Comparison of ENCODE assay signal across 15 cellular contexts in the genomic region with DNA sequence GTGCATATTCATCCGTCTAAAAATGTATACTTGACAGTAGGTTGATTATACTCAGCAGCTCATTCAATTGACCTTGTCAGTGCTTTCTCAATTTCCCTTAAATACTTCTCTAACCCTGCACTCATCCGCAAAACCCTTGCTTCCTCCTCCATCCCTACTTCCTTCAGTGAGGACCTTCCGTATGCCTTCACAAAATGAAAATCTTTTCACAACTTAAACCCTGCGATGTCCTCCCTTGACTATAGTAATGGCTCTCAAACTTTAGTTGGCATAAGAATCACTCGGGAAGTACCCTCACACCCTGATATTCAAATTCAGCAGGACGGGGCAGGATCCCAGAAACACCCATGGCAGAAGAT. TPM values are rescaled to one million over a fixed set of nuclear protein-coding genes. Genes with fewer than 3 reads are reported as not detected.
A peak's percentile ranks its signal among the peaks of the same experiment; 100 is the strongest.
DNase-seq lines count a peak whose midpoint lies in the region; ATAC-seq lines count a peak whose summit lies in the region.
"Had no signal": no experiment of that assay in that cellular context is flagged by ENCODE, and none has a peak within 500 bp of the region (broad histone marks: within the 10 kb centered on the region; RNA-seq: fewer than 3 reads in every experiment).

No MANE protein-coding gene starts in this region.

- H3K9me3 Mint-ChIP-seq in activated CD4-positive, alpha-beta T cell treated with anti-CD3 and anti-CD28 coated beads, Interleukin-2, amount 10 ng/mL, durations not matched to agents 24 days and 14 days, result no peaks in the 10 kb centered on the region
- no peaks in the 10 kb centered on the region for H3K9me3 Mint-ChIP-seq in IgD-negative memory B cell
- H3K9me3 Mint-ChIP-seq in activated naive CD8-positive, alpha-beta T cell (ENCODE audit: low read depth), result no peaks in the 10 kb centered on the region
- no peaks in the 10 kb centered on the region for H3K9me3 Mint-ChIP-seq in stimulated activated effector memory CD8-positive, alpha-beta T cell treated with anti-CD3 and anti-CD28 coated beads, Interleukin-12 subunit alpha, Interleukin-12 subunit beta, amount 100 ng/mL, for 72 hours

- H3K4me3 Mint-ChIP-seq in activated CD4-positive, alpha-beta T cell treated with anti-CD3 and anti-CD28 coated beads, Interleukin-2, amount 10 ng/mL, durations not matched to agents 24 days and 14 days, result peak overlapping the region; percentile 81
- peak overlapping the region; percentile 11 to 89 (median 77) for H3K4me3 Mint-ChIP-seq in IgD-negative memory B cell
- peak overlapping the region; percentile 79 for H3K4me3 Mint-ChIP-seq in activated naive CD8-positive, alpha-beta T cell
- H3K4me3 Mint-ChIP-seq in stimulated activated effector memory CD8-positive, alpha-beta T cell treated with anti-CD3 and anti-CD28 coated beads, Interleukin-12 subunit alpha, Interleukin-12 subunit beta, amount 100 ng/mL, for 72 hours, result peak overlapping the region; percentile 76

- H3K27ac Mint-ChIP-seq in activated CD4-positive, alpha-beta T cell treated with anti-CD3 and anti-CD28 coated beads, Interleukin-2, amount 10 ng/mL, durations not matched to agents 24 days and 14 days, result peak overlapping the region; percentile 90
- H3K27ac Mint-ChIP-seq in IgD-negative memory B cell, result peak overlapping the region; percentile 2 to 85 (median 50)
- peak overlapping the region; percentile 88 for H3K27ac Mint-ChIP-seq in activated naive CD8-positive, alpha-beta T cell
- H3K27ac Mint-ChIP-seq in stimulated activated effector memory CD8-positive, alpha-beta T cell treated with anti-CD3 and anti-CD28 coated beads, Interleukin-12 subunit alpha, Interleukin-12 subunit beta, amount 100 ng/mL, for 72 hours, result peak overlapping the region; percentile 89

- peaks cover 2% of the 10 kb centered on the region for H3K36me3 Mint-ChIP-seq in activated CD4-positive, alpha-beta T cell treated with anti-CD3 and anti-CD28 coated beads, Interleukin-2, amount 10 ng/mL, durations not matched to agents 24 days and 14 days (ENCODE audit: low read depth)
- no peaks in the 10 kb centered on the region for H3K36me3 Mint-ChIP-seq in IgD-negative memory B cell
- H3K36me3 Mint-ChIP-seq in activated naive CD8-positive, alpha-beta T cell, result peaks cover 2% of the 10 kb centered on the region
- no peaks in the 10 kb centered on the region for H3K36me3 Mint-ChIP-seq in stimulated activated effector memory CD8-positive, alpha-beta T cell treated with anti-CD3 and anti-CD28 coated beads, Interleukin-12 subunit alpha, Interleukin-12 subunit beta, amount 100 ng/mL, for 72 hours

- intact Hi-C loops in activated CD4-positive, alpha-beta T cell treated with anti-CD3 and anti-CD28 coated beads, Interleukin-2, amount 10 ng/mL, durations not matched to agents 24 days and 14 days (cut with micrococcal nuclease), result loop anchor here (10.0 kb wide), 1 partner anchor 1858 kb away; no protein-coding TSS in a partner anchor

- no peaks in the 10 kb centered on the region for H3K27me3 Mint-ChIP-seq in activated CD4-positive, alpha-beta T cell treated with anti-CD3 and anti-CD28 coated beads, Interleukin-2, amount 10 ng/mL, durations not matched to agents 24 days and 14 days
- H3K27me3 Mint-ChIP-seq in IgD-negative memory B cell, result peaks cover 4% of the 10 kb centered on the region
- no peaks in the 10 kb centered on the region for H3K27me3 Mint-ChIP-seq in activated naive CD8-positive, alpha-beta T cell

- H3K4me1 Mint-ChIP-seq in activated CD4-positive, alpha-beta T cell treated with anti-CD3 and anti-CD28 coated beads, Interleukin-2, amount 10 ng/mL, durations not matched to agents 24 days and 14 days, result peaks cover 66% of the 10 kb centered on the region
- peaks cover 21 to 43% (median 31%) of the 10 kb centered on the region in 3 donors for H3K4me1 Mint-ChIP-seq in IgD-negative memory B cell
- H3K4me1 Mint-ChIP-seq in activated naive CD8-positive, alpha-beta T cell (ENCODE audit: low read depth), result peaks cover 37% of the 10 kb centered on the region
- H3K4me1 Mint-ChIP-seq in stimulated activated effector memory CD8-positive, alpha-beta T cell treated with anti-CD3 and anti-CD28 coated beads, Interleukin-12 subunit alpha, Interleukin-12 subunit beta, amount 100 ng/mL, for 72 hours, result peaks cover 74% of the 10 kb centered on the region

- ATAC-seq in stimulated activated effector memory CD8-positive, alpha-beta T cell treated with anti-CD3 and anti-CD28 coated beads, Interleukin-12 subunit alpha, Interleukin-12 subunit beta, amount 100 ng/mL, for 72 hours, result no peak
- ATAC-seq in esophagus mucosa, result no peak
- ATAC-seq: heart left ventricle, left lobe of liver had no signal

- DNase-seq in activated CD4-positive, alpha-beta T cell treated with anti-CD3 and anti-CD28 coated beads, Interleukin-2, amount 10 ng/mL, durations not matched to agents 24 days and 14 days, result peak; percentile 60
- no peak for DNase-seq in activated CD4-positive, alpha-beta T cell treated with anti-CD3 and anti-CD28 coated beads, Interleukin-2, amount 50 U/mL, for 48 hours
- DNase-seq in stimulated activated effector memory CD8-positive, alpha-beta T cell treated with anti-CD3 and anti-CD28 coated beads, Interleukin-12 subunit alpha, Interleukin-12 subunit beta, amount 100 ng/mL, for 72 hours (ENCODE audit: low spot score in 2 of 2), result no peak
- no peak for DNase-seq in CD1c-positive myeloid dendritic cell (ENCODE audit: extremely low spot score)
- DNase-seq in NCI-H2171 treated with DMSO at 0.1 percent for 48 hours (lab: John Stamatoyannopoulos, UW), result no peak
- DNase-seq: heart left ventricle, NCI-H1092, NCI-H446, nucleus accumbens, small intestine, trophoblast cell had no signal

RNA-seq across cellular contexts. Expression of gene MBOAT1, which starts 5.2 kb away (rescaled TPM):
- 11.8 and 12.8 TPM in 2 replicates for total RNA-seq in activated CD4-positive, alpha-beta T cell treated with anti-CD3 and anti-CD28 coated beads, Interleukin-2, amount 10 ng/mL, durations not matched to agents 24 days and 14 days
- 3.1 TPM for polyA plus RNA-seq in IgD-negative memory B cell
- 6.3 TPM for total RNA-seq in esophagus mucosa
